In genomic region chr10:1396236-1396635, GRCh38 we compare ENCODE assay signal across 17 cellular contexts.
DNase-seq lines count a peak whose midpoint lies in the region; ATAC-seq and TF ChIP-seq lines count a peak whose summit lies in the region.
"Had no signal": no experiment of that assay in that cellular context is flagged by ENCODE, and none has a peak within 500 bp of the region (broad histone marks: within the 10 kb centered on the region; RNA-seq: fewer than 3 reads in every experiment).

No MANE protein-coding gene starts in this region.

- H3K4me1 Mint-ChIP-seq in chondrocyte (ENCODE audit: low read depth) = peaks cover 26% of the 10 kb centered on the region
- H3K4me1 Mint-ChIP-seq in activated CD4-positive, alpha-beta T cell treated with anti-CD3 and anti-CD28 coated beads for 36 hours = no peaks in the 10 kb centered on the region
- H3K4me1 Mint-ChIP-seq: B cell had no signal

- no peak for TF ChIP-seq POLR2A in stomach (IDR thresholded peaks at IDR 0.05)

- H3K27me3 Mint-ChIP-seq in chondrocyte (ENCODE audit: low read depth) = no peaks in the 10 kb centered on the region
- H3K27me3 Mint-ChIP-seq in activated CD4-positive, alpha-beta T cell treated with anti-CD3 and anti-CD28 coated beads for 36 hours = peaks cover 2% of the 10 kb centered on the region

- H3K36me3 ChIP-seq in stomach = no peaks in the 10 kb centered on the region

- no peaks in the 10 kb centered on the region for H3K9me3 ChIP-seq in stomach

- no peak overlapping the region for H3K27ac ChIP-seq in stomach
- H3K27ac ChIP-seq: GM23248, HL-60 had no signal

- POLR2A ChIA-PET in activated CD4-positive, alpha-beta T cell treated with anti-CD3 and anti-CD28 coated beads for 36 hours (lab: Charles Lee) = no interaction called here

- intact Hi-C loops in stomach (cut with DNase I; ENCODE audit: low total_unique reads) = no loop called here
- intact Hi-C loops in activated CD4-positive, alpha-beta T cell treated with anti-CD3 and anti-CD28 coated beads for 36 hours (cut with DNase I, micrococcal nuclease) = no loop called here

- no peak overlapping the region for H3K4me3 ChIP-seq in stomach
- H3K4me3 ChIP-seq: GM23248 had no signal

- no peak overlapping the region for H3K27ac Mint-ChIP-seq in chondrocyte (ENCODE audit: unreplicated experiment)
- H3K27ac Mint-ChIP-seq in activated CD4-positive, alpha-beta T cell treated with anti-CD3 and anti-CD28 coated beads for 36 hours = no peak overlapping the region
- H3K27ac Mint-ChIP-seq: B cell; CD4-positive, alpha-beta T cell had no signal

- CTCF ChIA-PET in activated CD4-positive, alpha-beta T cell treated with anti-CD3 and anti-CD28 coated beads for 36 hours (lab: Charles Lee) = no interaction called here

- DNase-seq in activated CD8-positive, alpha-beta memory T cell treated with anti-CD3 and anti-CD28 coated beads, Interleukin-2, amount 50 U/mL, for 48 hours = peak; percentile 6
- DNase-seq in activated CD8-positive, alpha-beta memory T cell treated with anti-CD3 and anti-CD28 coated beads, Interleukin-2, amount 50 U/mL, for 4 hours = no peak
- peak; percentile 68 for DNase-seq in chondrocyte (ENCODE audit: low spot score)
- DNase-seq in left lobe of liver (ENCODE audit: low spot score) = peak; percentile 26
- peak; percentile 17 for DNase-seq in stomach
- no peak for DNase-seq in activated CD4-positive, alpha-beta T cell treated with anti-CD3 and anti-CD28 coated beads for 36 hours
- no peak for DNase-seq in kidney tubule cell (ENCODE audit: low spot score)
- DNase-seq: ACHN; C1 segment of cervical spinal cord; Calu3; CD4-positive, alpha-beta T cell; DMS 273 treated with DMSO at 0.1 percent for 48 hours; GM23248 had no signal

- H3K9me3 Mint-ChIP-seq in chondrocyte (ENCODE audit: low read depth) = no peaks in the 10 kb centered on the region
- no peaks in the 10 kb centered on the region for H3K9me3 Mint-ChIP-seq in activated CD4-positive, alpha-beta T cell treated with anti-CD3 and anti-CD28 coated beads for 36 hours (ENCODE audit: low read depth)
- H3K9me3 Mint-ChIP-seq: CD4-positive, alpha-beta T cell had no signal

- H3K4me1 ChIP-seq in stomach = no peaks in the 10 kb centered on the region

- no peak for TF ChIP-seq EP300 in stomach (IDR thresholded peaks at IDR 0.05)

- WGBS in stomach, 5 donors = 87 to 90% (median 90%) methylated on average over 23 of the region's 23 CpGs

- no peaks in the 10 kb centered on the region for H3K36me3 Mint-ChIP-seq in chondrocyte (ENCODE audit: low read depth)
- H3K36me3 Mint-ChIP-seq in activated CD4-positive, alpha-beta T cell treated with anti-CD3 and anti-CD28 coated beads for 36 hours (ENCODE audit: low read depth) = no peaks in the 10 kb centered on the region

- ATAC-seq in left lobe of liver (no peak), GM18909 (IDR thresholded peaks at IDR 0.05; ENCODE audit: poor library complexity, unreplicated experiment) (no peak)
- no peak for ATAC-seq in activated CD4-positive, alpha-beta T cell treated with anti-CD3 and anti-CD28 coated beads for 36 hours
- ATAC-seq: HCT116 had no signal

- H3K27me3 ChIP-seq in stomach = peaks cover 0 to 19% (median 0%) of the 10 kb centered on the region in 3 donors

- no peak for TF ChIP-seq CTCF in chondrocyte (IDR thresholded peaks at IDR 0.05)
- TF ChIP-seq CTCF in stomach (IDR thresholded peaks at IDR 0.05) = no peak

- H3K4me3 Mint-ChIP-seq in chondrocyte (ENCODE audit: unreplicated experiment) = no peak overlapping the region
- no peak overlapping the region for H3K4me3 Mint-ChIP-seq in activated CD4-positive, alpha-beta T cell treated with anti-CD3 and anti-CD28 coated beads for 36 hours
- H3K4me3 Mint-ChIP-seq: B cell; CD4-positive, alpha-beta T cell had no signal

Comparison
In these comparisons a context has a peak if more than half of its experiments do, and no peak if none do; other contexts are left out.
1. DNase-seq: peak in activated CD8-positive, alpha-beta memory T cell treated with anti-CD3 and anti-CD28 coated beads, Interleukin-2, amount 50 U/mL, for 48 hours (single experiment), chondrocyte (single experiment), left lobe of liver (single experiment) and stomach (single experiment); none in activated CD8-positive, alpha-beta memory T cell treated with anti-CD3 and anti-CD28 coated beads, Interleukin-2, amount 50 U/mL, for 4 hours (single experiment), activated CD4-positive, alpha-beta T cell treated with anti-CD3 and anti-CD28 coated beads for 36 hours (single experiment) and kidney tubule cell (single experiment).